In the genomic region with DNA sequence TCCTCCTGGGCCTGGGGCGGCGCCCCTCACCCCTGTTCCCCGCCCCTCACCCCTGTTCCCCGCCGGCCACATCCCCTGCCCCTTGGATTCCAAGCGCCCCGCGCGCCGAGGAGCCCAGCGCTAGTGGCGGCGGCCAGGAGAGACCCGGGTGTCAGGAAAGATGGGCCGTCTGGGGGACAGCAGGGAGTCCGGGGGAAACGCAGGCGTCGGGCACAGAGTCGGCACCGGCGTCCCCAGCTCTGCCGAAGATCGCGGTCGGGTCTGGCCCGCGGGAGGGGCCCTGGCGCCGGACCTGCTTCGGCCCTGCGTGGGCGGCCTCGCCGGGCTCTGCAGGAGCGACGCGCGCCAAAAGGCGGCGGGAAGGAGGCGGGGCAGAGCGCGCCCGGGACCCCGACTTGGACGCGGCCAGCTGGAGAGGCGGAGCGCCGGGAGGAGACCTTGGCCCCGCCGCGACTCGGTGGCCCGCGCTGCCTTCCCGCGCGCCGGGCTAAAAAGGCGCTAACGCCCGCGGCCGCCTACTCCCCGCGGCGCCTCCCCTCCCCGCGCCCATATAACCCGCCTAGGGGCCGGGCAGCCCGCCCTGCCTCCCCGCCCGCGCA, we compare ENCODE assay signal across 8 cellular contexts. TPM values are rescaled to one million over a fixed set of nuclear protein-coding genes. Genes with fewer than 3 reads are reported as not detected.
A peak's percentile ranks its signal among the peaks of the same experiment; 100 is the strongest.
DNase-seq lines count a peak whose midpoint lies in the region; ATAC-seq, FAIRE-seq and TF ChIP-seq lines count a peak whose summit lies in the region.

A gene (plus strand): TSS at position 578 of the 599 bp plus-strand sequence. CDS start 29,850 bp downstream, outside the sequence.

- WGBS in tibial nerve, 2 donors = 2% methylated on average over 11 of the region's 77 CpGs; no CpG with 5 or more reads in 1 of the 2 donors

- DNase-seq in D721Med (ENCODE audit: insufficient read length, low spot score) (peak; percentile 21), HAP-1 (ENCODE audit: low spot score in 2 of 2) (peak; percentile 47 to 75), SW480 (ENCODE audit: low spot score) (peak; percentile 61), tibial nerve (ENCODE audit: low spot score in 2 of 2) (no peak), ACHN (no peak)

- no peak for ATAC-seq in GM21786 (IDR thresholded peaks at IDR 0.05; ENCODE audit: unreplicated experiment)
- ATAC-seq in HG03457 (IDR thresholded peaks at IDR 0.05; ENCODE audit: unreplicated experiment) = no peak

- no peak within 1 kb of the TSS for H3K9ac ChIP-seq in iPS-15b (ENCODE audit: low read depth, low read length)

- H3K27ac ChIP-seq in tibial nerve = no peak within 1 kb of the TSS

- in situ Hi-C loops in HAP-1 (cut with MboI; ENCODE audit: low sequenced_read_pairs) (no loop called here), ACHN (cut with HindIII; ENCODE audit: low pct_ligation_motif_present, low pct_unique_long_range_greater_than_20kb, low sequenced_read_pairs) (no loop called here)

- H3K4me3 ChIP-seq in HAP-1 (peak within 1 kb of the TSS; percentile 61), iPS-15b (ENCODE audit: low read depth, low read length) (peak within 1 kb of the TSS; percentile 49), tibial nerve (peak within 1 kb of the TSS in 3 of 4 donors; percentile 1 to 45 (median 17))

- no peak for TF ChIP-seq CTCF in D721Med (IDR thresholded peaks at IDR 0.05; ENCODE audit: insufficient read depth, missing control alignments)
- TF ChIP-seq CTCF in tibial nerve (IDR thresholded peaks at IDR 0.05) = no peak

- TF ChIP-seq POLR2A in tibial nerve (IDR thresholded peaks at IDR 0.05) = no peak

- H3K9me3 ChIP-seq in HAP-1 (no peaks in the 10 kb centered on the region), iPS-15b (ENCODE audit: control insufficient read depth, insufficient read depth, low read length) (no peaks in the 10 kb centered on the region), tibial nerve (no peaks in the 10 kb centered on the region)

- H3K36me3 ChIP-seq in HAP-1 (replicated peaks) (peaks cover 5% of the 10 kb centered on the region), iPS-15b (ENCODE audit: control insufficient read depth, insufficient read depth, low read length) (no peaks in the 10 kb centered on the region), tibial nerve (peaks cover 0 to 5% (median 0%) of the 10 kb centered on the region in 3 donors)

- FAIRE-seq in D721Med (lab: Jason Lieb, UNC) = no peak

- H3K27me3 ChIP-seq in HAP-1 (ENCODE audit: low read depth) (no peaks in the 10 kb centered on the region), iPS-15b (ENCODE audit: control insufficient read depth, insufficient read depth, low read length) (peaks cover 53% of the 10 kb centered on the region), tibial nerve (peaks cover 5 to 57% of the 10 kb centered on the region in 2 donors)

- TF ChIP-seq EP300 in tibial nerve (IDR thresholded peaks at IDR 0.05) = no peak

- H3K4me1 ChIP-seq in HAP-1 (peaks cover 13% of the 10 kb centered on the region), iPS-15b (ENCODE audit: control insufficient read depth, insufficient read depth, low read length) (peaks cover 4% of the 10 kb centered on the region), tibial nerve (peaks cover 0 to 48% (median 21%) of the 10 kb centered on the region in 4 donors)

RNA-seq across cellular contexts. Expression of the gene that starts here (rescaled TPM):
- under 1 TPM in 1 of 4 donors, not detected in 3; 0.30 TPM for total RNA-seq in tibial nerve

Comparison
In these comparisons a context has a peak if more than half of its experiments do, and no peak if none do; other contexts are left out.
1. DNase-seq: peak in D721Med (single experiment), HAP-1 (2 of 2) and SW480 (single experiment); none in tibial nerve (0 of 2) and ACHN (single experiment).
2. Peak in every context shown above with its lines, with median percentiles within 50 percentile points of each other: H3K4me3 ChIP-seq.